Comparison of ENCODE assay signal across 17 cellular contexts in genomic region chr12:27337376-27337775, GRCh38.
"Had no signal": no experiment of that assay in that cellular context is flagged by ENCODE, and none has a peak within 500 bp of the region (broad histone marks: within the 10 kb centered on the region; RNA-seq: fewer than 3 reads in every experiment).

No MANE protein-coding gene starts in this region.

- H3K27ac Mint-ChIP-seq: activated CD4-positive, alpha-beta T cell treated with anti-CD3 and anti-CD28 coated beads, Interleukin-2, amount 10 ng/mL, durations not matched to agents 7 days and 5 days; activated naive CD4-positive, alpha-beta T cell treated with anti-CD3 and anti-CD28 coated beads, Interleukin-2, amount 10 ng/mL, durations not matched to agents 7 days and 5 days; activated T-helper 2 cell treated with anti-CD3 and anti-CD28 coated beads, Interferon-gamma antibody, Interleukin-2, Interleukin-4, amounts not matched to agents 10 μg/mL and 5 μg/mL and 100 μg/mL, durations not matched to agents 14 hours and 24 hours and 36 hours; effector memory CD8-positive, alpha-beta T cell; naive B cell; T-helper 17 cell had no signal

- H3K4me3 ChIP-seq: right atrium auricular region, tibial artery had no signal

- H3K9me3 Mint-ChIP-seq: activated CD4-positive, alpha-beta T cell treated with anti-CD3 and anti-CD28 coated beads, Interleukin-2, amount 10 ng/mL, durations not matched to agents 7 days and 5 days; activated naive CD4-positive, alpha-beta T cell treated with anti-CD3 and anti-CD28 coated beads, Interleukin-2, amount 10 ng/mL, durations not matched to agents 7 days and 5 days; activated T-helper 2 cell treated with anti-CD3 and anti-CD28 coated beads, Interferon-gamma antibody, Interleukin-2, Interleukin-4, amounts not matched to agents 10 μg/mL and 5 μg/mL and 100 μg/mL, durations not matched to agents 14 hours and 24 hours and 36 hours; effector memory CD8-positive, alpha-beta T cell; naive B cell had no signal

- ATAC-seq: effector memory CD8-positive, alpha-beta T cell; left ventricle myocardium superior; T-helper 17 cell had no signal

- FAIRE-seq: islet of Langerhans, small intestine had no signal

- H3K9me3 ChIP-seq: right atrium auricular region, tibial artery had no signal

- H3K27ac ChIP-seq: right atrium auricular region, tibial artery had no signal

- H3K36me3 Mint-ChIP-seq: activated naive CD4-positive, alpha-beta T cell treated with anti-CD3 and anti-CD28 coated beads, Interleukin-2, amount 10 ng/mL, durations not matched to agents 7 days and 5 days had no signal

- H3K27me3 ChIP-seq: right atrium auricular region, tibial artery had no signal

- H3K36me3 ChIP-seq: right atrium auricular region, tibial artery had no signal

- DNase-seq: activated CD4-positive, alpha-beta T cell treated with anti-CD3 and anti-CD28 coated beads, Interleukin-2, amount 10 ng/mL, durations not matched to agents 7 days and 5 days; activated CD4-positive, CD25-positive, alpha-beta regulatory T cell; activated naive CD4-positive, alpha-beta T cell treated with anti-CD3 and anti-CD28 coated beads, Interleukin-2, amount 10 ng/mL, durations not matched to agents 7 days and 5 days; activated T-cell treated with anti-CD3 and anti-CD28 coated beads for 4 hours; caudate nucleus; cortex of kidney; effector memory CD8-positive, alpha-beta T cell; erythroblast; left ventricle myocardium superior; naive B cell; posterior cingulate gyrus; small intestine; T-helper 17 cell; tibial artery had no signal

- H3K4me3 Mint-ChIP-seq: activated CD4-positive, alpha-beta T cell treated with anti-CD3 and anti-CD28 coated beads, Interleukin-2, amount 10 ng/mL, durations not matched to agents 7 days and 5 days; activated naive CD4-positive, alpha-beta T cell treated with anti-CD3 and anti-CD28 coated beads, Interleukin-2, amount 10 ng/mL, durations not matched to agents 7 days and 5 days; effector memory CD8-positive, alpha-beta T cell; naive B cell; T-helper 17 cell had no signal
